In genomic region chr6:46637145-46637544, GRCh38 we compare ENCODE assay signal across 17 cellular contexts. TPM values are rescaled to one million over a fixed set of nuclear protein-coding genes. Genes with fewer than 3 reads are reported as not detected.
DNase-seq lines count a peak whose midpoint lies in the region; ATAC-seq and TF ChIP-seq lines count a peak whose summit lies in the region.
"Had no signal": no experiment of that assay in that cellular context is flagged by ENCODE, and none has a peak within 500 bp of the region (broad histone marks: within the 10 kb centered on the region; RNA-seq: fewer than 3 reads in every experiment).

No MANE protein-coding gene starts in this region.

- no peaks in the 10 kb centered on the region for H3K36me3 ChIP-seq in mucosa of descending colon (ENCODE audit: low read depth)
- H3K36me3 ChIP-seq: neutrophil had no signal

- peak overlapping the region; percentile 51 for H3K27ac ChIP-seq in epithelial cell of prostate
- H3K27ac ChIP-seq: neutrophil had no signal

- H3K4me1 ChIP-seq in mucosa of descending colon (ENCODE audit: low read depth): peaks cover 3% of the 10 kb centered on the region

- H3K9me3 ChIP-seq in mucosa of descending colon: no peaks in the 10 kb centered on the region
- H3K9me3 ChIP-seq: neutrophil had no signal

- ATAC-seq in mucosa of descending colon: peak; percentile 38
- no peak for ATAC-seq in HG03520 (IDR thresholded peaks at IDR 0.05; ENCODE audit: unreplicated experiment)
- no peak for ATAC-seq in HG02870 (IDR thresholded peaks at IDR 0.05; ENCODE audit: unreplicated experiment)
- ATAC-seq: GM12878, T-cell had no signal

- peak; percentile 9 for DNase-seq in Daoy (ENCODE audit: low read depth)
- peak; percentile 88 for DNase-seq in NCI-H460 (ENCODE audit: extremely low read depth, low read depth)
- DNase-seq in epithelial cell of prostate (ENCODE audit: low read depth, low spot score): peak; percentile 78
- DNase-seq in mucosa of descending colon: no peak
- DNase-seq in medulla oblongata (ENCODE audit: extremely low spot score): no peak
- DNase-seq in cerebellum (ENCODE audit: low spot score): no peak
- DNase-seq: activated CD4-positive, CD25-positive, alpha-beta regulatory T cell; activated CD8-positive, alpha-beta memory T cell treated with anti-CD3 and anti-CD28 coated beads, Interleukin-2, amount 50 U/mL, for 4 hours; activated naive CD4-positive, alpha-beta T cell treated with anti-CD3 and anti-CD28 coated beads, Interleukin-2, amount 50 U/mL, for 16 hours; NCI-H1092; T-cell had no signal

- H3K4me3 ChIP-seq in mucosa of descending colon: no peak overlapping the region
- H3K4me3 ChIP-seq: GM12878 had no signal

- intact Hi-C loops in mucosa of descending colon (cut with DNase I, micrococcal nuclease): loop anchor here in 1 of 2 donors (10.0 kb wide), 1 partner anchor 222 kb away; no protein-coding TSS in a partner anchor

- no peak for TF ChIP-seq CTCF in mucosa of descending colon (IDR thresholded peaks at IDR 0.05)

RNA-seq across cellular contexts. Expression of gene CYP39A1, which starts 15.5 kb away (rescaled TPM):
- total RNA-seq in Daoy (2014; rRNA removed; shearing (Covaris generic)): 2.9 and 5.1 TPM in 2 replicates
- total RNA-seq in NCI-H460 (2014; rRNA removed; shearing (Covaris generic)): 9.1 and 10.6 TPM in 2 replicates
- polyA plus RNA-seq in NCI-H460 (2014; cell fraction: nucleus; rRNA removed): 2.1 and 4.4 TPM in 2 replicates
- total RNA-seq in mucosa of descending colon: 1 to 10 TPM; 4.1 to 5.3 (median 4.5) TPM
- total RNA-seq in cerebellum: 8.5 TPM
- total RNA-seq: endothelial cell of umbilical vein, GM12878, T-cell had no signal
- polyA plus RNA-seq: endothelial cell of umbilical vein, GM12878 had no signal

RNA-seq across cellular contexts. Expression of gene SLC25A27, which starts 15.6 kb away (rescaled TPM):
- 2.8 and 7.5 TPM in 2 replicates for total RNA-seq in Daoy (2014; rRNA removed; shearing (Covaris generic))
- 8.8 and 22.6 TPM in 2 replicates for total RNA-seq in NCI-H460 (2014; rRNA removed; shearing (Covaris generic))
- polyA plus RNA-seq in NCI-H460 (2014; cell fraction: nucleus; rRNA removed): 80.6 and 115 TPM in 2 replicates
- 10 to 100 TPM; 12.8 to 19.5 (median 19.4) TPM for total RNA-seq in mucosa of descending colon
- total RNA-seq in cerebellum: 49.0 TPM
- total RNA-seq: GM12878 had no signal
- polyA plus RNA-seq: GM12878 had no signal

RNA-seq across cellular contexts. Expression of gene TDRD6, which starts 50.5 kb away (rescaled TPM):
- total RNA-seq in Daoy (2014; rRNA removed; shearing (Covaris generic)): not detected in 2 replicates
- total RNA-seq in NCI-H460 (2014; rRNA removed; shearing (Covaris generic)): 0.25 and 0.35 TPM in 2 replicates
- 1.9 and 2.1 TPM in 2 replicates for polyA plus RNA-seq in NCI-H460 (2014; cell fraction: nucleus; rRNA removed)
- total RNA-seq in mucosa of descending colon (1 to 10 TPM in 1 of 3 donors, under 1 TPM in 2; 0.39 to 1.9 (median 0.52) TPM), cerebellum (1.9 TPM)
- total RNA-seq: endothelial cell of umbilical vein, GM12878, HT1080 had no signal
- polyA plus RNA-seq: GM12878 had no signal

Comparison
In these comparisons a context has a peak if more than half of its experiments do, and no peak if none do; other contexts are left out.
1. DNase-seq: peak in Daoy (single experiment), NCI-H460 (single experiment) and epithelial cell of prostate (single experiment); none in mucosa of descending colon (0 of 3), medulla oblongata (single experiment) and cerebellum (single experiment).